ENCODE assay signal across 14 cellular contexts in genomic region chr3:78732471-78732870, GRCh38.
A peak's percentile ranks its signal among the peaks of the same experiment; 100 is the strongest.
DNase-seq lines count a peak whose midpoint lies in the region; ATAC-seq and TF ChIP-seq lines count a peak whose summit lies in the region.
"Had no signal": no experiment of that assay in that cellular context is flagged by ENCODE, and none has a peak within 500 bp of the region (broad histone marks: within the 10 kb centered on the region; RNA-seq: fewer than 3 reads in every experiment).

No MANE protein-coding gene starts in this region.

- TF ChIP-seq EP300 in neural cell (conservative IDR thresholded peaks at IDR 0.05; ENCODE audit: poor library complexity, severe bottlenecking): no peak

- H3K9me3 Mint-ChIP-seq in CD8-positive, alpha-beta T cell: no peaks in the 10 kb centered on the region

- H3K4me3 Mint-ChIP-seq in CD8-positive, alpha-beta T cell: no peak overlapping the region
- H3K4me3 Mint-ChIP-seq: CD4-positive, alpha-beta memory T cell had no signal

- no peak overlapping the region for H2AFZ ChIP-seq in neural cell (ENCODE audit: low read depth, low read length)

- H3K4me3 ChIP-seq in HEK293 (ENCODE audit: low read depth, low read length) (no peak overlapping the region), neural cell (ENCODE audit: low read length) (no peak overlapping the region)
- H3K4me3 ChIP-seq in CD8-positive, alpha-beta T cell (ENCODE audit: low read depth, low read length): no peak overlapping the region

- no peak overlapping the region for H3K4me2 ChIP-seq in neural cell (ENCODE audit: low read length)

- H3K27ac Mint-ChIP-seq in CD8-positive, alpha-beta T cell: no peak overlapping the region
- H3K27ac Mint-ChIP-seq: CD4-positive, alpha-beta memory T cell had no signal

- H3K9ac ChIP-seq in neural cell (ENCODE audit: low read length): no peak overlapping the region

- DNase-seq in NCI-H82 (lab: John Stamatoyannopoulos, UW) (peak; percentile 87), NCI-H82 treated with DMSO at 0.1 percent for 48 hours (lab: John Stamatoyannopoulos, UW; ENCODE audit: unreplicated experiment) (no peak), NCI-H69 (lab: John Stamatoyannopoulos, UW) (peak; percentile 56)
- no peak for DNase-seq in CD8-positive, alpha-beta T cell
- no peak for DNase-seq in central memory CD4-positive, alpha-beta T cell
- DNase-seq: C1 segment of cervical spinal cord; Caco-2; CD4-positive, alpha-beta memory T cell; DMS153; DND-41; H7; HCEC 1CT had no signal

- intact Hi-C loops in CD8-positive, alpha-beta T cell (cut with DNase I, micrococcal nuclease): no loop called here

- CTCF ChIA-PET in HEK293 (lab: Yijun Ruan, JAX): no interaction called here
- CTCF ChIA-PET in CD8-positive, alpha-beta T cell (lab: Charles Lee): no interaction called here

- TF ChIP-seq RAD21 in neural cell (conservative IDR thresholded peaks at IDR 0.05): no peak

- H4K20me1 ChIP-seq in neural cell (ENCODE audit: insufficient read depth): no peaks in the 10 kb centered on the region

- peaks cover 5% of the 10 kb centered on the region for H3F3A ChIP-seq in neural cell (ENCODE audit: insufficient read depth, low read length, poor library complexity, severe bottlenecking)

- peaks cover 15% of the 10 kb centered on the region for H3K4me1 ChIP-seq in HEK293 (ENCODE audit: control insufficient read depth, insufficient read depth, low read length)
- H3K4me1 ChIP-seq in CD8-positive, alpha-beta T cell (ENCODE audit: insufficient read depth, low read length): no peaks in the 10 kb centered on the region
- H3K4me1 ChIP-seq: Caco-2 had no signal

- H3K27me3 Mint-ChIP-seq in CD8-positive, alpha-beta T cell (ENCODE audit: low read depth): no peaks in the 10 kb centered on the region
- H3K27me3 Mint-ChIP-seq: CD4-positive, alpha-beta memory T cell had no signal

- H3K27me3 ChIP-seq in neural cell (ENCODE audit: insufficient read depth, low read depth, low read length): no peaks in the 10 kb centered on the region
- no peaks in the 10 kb centered on the region for H3K27me3 ChIP-seq in CD8-positive, alpha-beta T cell (ENCODE audit: insufficient read depth, low read length)

- H3K27ac ChIP-seq in HEK293 (ENCODE audit: extremely low read depth, low read depth, low read length): no peak overlapping the region
- H3K27ac ChIP-seq in neural cell (ENCODE audit: low read length): peak overlapping the region; percentile 41
- H3K27ac ChIP-seq in CD8-positive, alpha-beta T cell (ENCODE audit: low read depth, low read length): no peak overlapping the region

- H3K9me3 ChIP-seq in HEK293 (ENCODE audit: control insufficient read depth, insufficient read depth, low read depth, low read length): no peaks in the 10 kb centered on the region
- H3K9me3 ChIP-seq in neural cell (ENCODE audit: low read length): no peaks in the 10 kb centered on the region
- no peaks in the 10 kb centered on the region for H3K9me3 ChIP-seq in CD8-positive, alpha-beta T cell (ENCODE audit: low read length)
- H3K9me3 ChIP-seq: Caco-2 had no signal

- no peak for ATAC-seq in CD8-positive, alpha-beta T cell

- H3K4me1 Mint-ChIP-seq in CD8-positive, alpha-beta T cell (ENCODE audit: low read depth): peaks cover 5% of the 10 kb centered on the region
- H3K4me1 Mint-ChIP-seq: CD4-positive, alpha-beta memory T cell had no signal

- no peaks in the 10 kb centered on the region for H3K36me3 Mint-ChIP-seq in CD8-positive, alpha-beta T cell
- H3K36me3 Mint-ChIP-seq: CD4-positive, alpha-beta memory T cell had no signal

- no peaks in the 10 kb centered on the region for H3K9me2 ChIP-seq in neural cell (ENCODE audit: insufficient read depth, low read length)

- TF ChIP-seq CTCF in HEK293 (tag by site-specific recombination; IDR thresholded peaks at IDR 0.05) (no peak), neural cell (IDR thresholded peaks at IDR 0.05; ENCODE audit: poor library complexity, severe bottlenecking) (no peak)
- TF ChIP-seq CTCF in CD8-positive, alpha-beta T cell (IDR thresholded peaks at IDR 0.05): no peak

- H3K79me2 ChIP-seq in neural cell (replicated peaks; ENCODE audit: insufficient read depth, low read length): peaks cover 3% of the 10 kb centered on the region

- H3K36me3 ChIP-seq in HEK293 (ENCODE audit: control insufficient read depth in 2 of 2, insufficient read depth in 1 of 2, low read length in 2 of 2) (no peaks in the 10 kb centered on the region), neural cell (ENCODE audit: insufficient read depth, low read length) (no peaks in the 10 kb centered on the region)
- H3K36me3 ChIP-seq in CD8-positive, alpha-beta T cell (ENCODE audit: insufficient read depth, low read length): no peaks in the 10 kb centered on the region

- POLR2A ChIA-PET in HEK293 (lab: Yijun Ruan, JAX): no interaction called here
- POLR2A ChIA-PET in CD8-positive, alpha-beta T cell (lab: Charles Lee): no interaction called here

TF ChIP-seq in HEK293, 187 proteins besides CTCF, POLR2A, EP300 and RAD21:
- TF ChIP-seq ZNF121 (tag by site-specific recombination; IDR thresholded peaks at IDR 0.05) (no peak), ATF2 (tag by site-specific recombination; IDR thresholded peaks at IDR 0.05; ENCODE audit: low read depth) (peak; percentile 51)

TF ChIP-seq in neural cell, 6 proteins besides CTCF, POLR2A, EP300 and RAD21:
- TF ChIP-seq SMC3 (conservative IDR thresholded peaks at IDR 0.05; ENCODE audit: poor library complexity) (no peak), EZH2 (IDR thresholded peaks at IDR 0.05; ENCODE audit: borderline replicate concordance, insufficient read depth, low read length, poor library complexity, severe bottlenecking) (no peak), MXI1 (conservative IDR thresholded peaks at IDR 0.05; ENCODE audit: poor library complexity, severe bottlenecking) (no peak), TAF1 (IDR thresholded peaks at IDR 0.05; ENCODE audit: low read depth) (no peak), POLR2AphosphoS5 (IDR thresholded peaks at IDR 0.05) (no peak), REST (IDR thresholded peaks at IDR 0.05; ENCODE audit: borderline replicate concordance) (no peak)

Comparison
In these comparisons a context has a peak if more than half of its experiments do, and no peak if none do; other contexts are left out.
1. DNase-seq: peak in NCI-H82 (single experiment) and NCI-H69 (single experiment); none in NCI-H82 treated with DMSO at 0.1 percent for 48 hours (single experiment), CD8-positive, alpha-beta T cell (0 of 7) and central memory CD4-positive, alpha-beta T cell (single experiment).